Comparison of ENCODE assay signal across 8 cellular contexts in the genomic region with DNA sequence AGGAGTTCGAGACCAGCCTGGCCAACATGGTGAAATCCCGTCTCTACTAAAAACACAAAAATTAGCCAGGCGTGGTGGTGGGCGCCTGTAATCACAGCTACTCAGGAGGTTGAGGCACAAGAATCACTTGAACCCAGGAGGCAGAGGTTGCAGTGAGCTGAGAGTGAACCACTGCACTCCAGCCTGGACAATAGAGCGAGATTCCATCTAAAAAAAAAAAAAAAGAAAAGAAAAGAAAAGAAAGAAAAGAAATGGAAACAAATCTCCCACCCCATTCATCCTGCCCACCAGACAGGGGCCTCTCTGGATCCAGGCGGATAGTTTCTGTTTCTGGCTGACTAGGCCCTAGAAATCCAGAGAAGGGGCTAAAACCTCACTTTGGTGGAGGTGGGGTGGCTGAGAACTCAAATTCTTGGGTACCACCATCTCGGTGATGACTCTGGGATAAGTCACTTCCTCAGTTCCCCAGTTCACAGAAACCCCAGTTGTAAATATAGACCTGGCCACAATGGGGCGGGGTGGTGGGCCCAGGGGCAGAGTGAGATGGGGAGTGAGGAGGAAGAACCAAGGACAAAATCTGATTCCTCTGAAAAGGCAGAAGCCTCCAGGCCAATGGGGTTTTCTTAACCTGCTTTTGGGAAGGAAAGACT.
DNase-seq lines count a peak whose midpoint lies in the region; TF ChIP-seq lines count a peak whose summit lies in the region.

No MANE protein-coding gene starts in this region.

- H3K27me3 ChIP-seq in GM06990 (replicated peaks; ENCODE audit: control insufficient read depth, insufficient read depth, low read length): no peaks in the 10 kb centered on the region

- no peak overlapping the region for H3K4me3 ChIP-seq in GM06990 (replicated peaks; ENCODE audit: low read depth, low read length)

- TF ChIP-seq CTCF in GM06990 (IDR thresholded peaks at IDR 0.05; ENCODE audit: insufficient read depth, low read length, poor library complexity, severe bottlenecking): peak; percentile 11

- no peak for DNase-seq in GM06990 (ENCODE audit: extremely low read depth, insufficient read length)
- DNase-seq in T-helper 9 cell: peak; percentile 22
- peak; percentile 88 for DNase-seq in activated effector memory CD4-positive, alpha-beta T cell treated with anti-CD3 and anti-CD28 coated beads, Interleukin-2, amount 50 U/mL, for 16 hours
- DNase-seq in stimulated activated CD4-positive, alpha-beta T cell treated with anti-CD3 and anti-CD28 coated beads, Interleukin-2, amount 100 ng/mL, for 48 hours: peak; percentile 73 to 76
- no peak for DNase-seq in epidermal melanocyte (ENCODE audit: insufficient read length, low spot score)
- no peak for DNase-seq in NCI-H748 (lab: John Stamatoyannopoulos, UW; ENCODE audit: unreplicated experiment)
- DNase-seq in NCI-H1930 (lab: John Stamatoyannopoulos, UW): no peak
- DNase-seq in cerebellar cortex (ENCODE audit: low spot score): no peak

- H3K36me3 ChIP-seq in GM06990 (ENCODE audit: control insufficient read depth, insufficient read depth, low read length): no peaks in the 10 kb centered on the region

Comparison
In these comparisons a context has a peak if more than half of its experiments do, and no peak if none do; other contexts are left out.
1. DNase-seq: peak in T-helper 9 cell (single experiment), activated effector memory CD4-positive, alpha-beta T cell treated with anti-CD3 and anti-CD28 coated beads, Interleukin-2, amount 50 U/mL, for 16 hours (single experiment) and stimulated activated CD4-positive, alpha-beta T cell treated with anti-CD3 and anti-CD28 coated beads, Interleukin-2, amount 100 ng/mL, for 48 hours (2 of 2); none in GM06990 (single experiment), epidermal melanocyte (single experiment), NCI-H748 (single experiment), NCI-H1930 (0 of 2) and cerebellar cortex (single experiment).